Comparison of ENCODE assay signal across 8 cellular contexts in the genomic region with DNA sequence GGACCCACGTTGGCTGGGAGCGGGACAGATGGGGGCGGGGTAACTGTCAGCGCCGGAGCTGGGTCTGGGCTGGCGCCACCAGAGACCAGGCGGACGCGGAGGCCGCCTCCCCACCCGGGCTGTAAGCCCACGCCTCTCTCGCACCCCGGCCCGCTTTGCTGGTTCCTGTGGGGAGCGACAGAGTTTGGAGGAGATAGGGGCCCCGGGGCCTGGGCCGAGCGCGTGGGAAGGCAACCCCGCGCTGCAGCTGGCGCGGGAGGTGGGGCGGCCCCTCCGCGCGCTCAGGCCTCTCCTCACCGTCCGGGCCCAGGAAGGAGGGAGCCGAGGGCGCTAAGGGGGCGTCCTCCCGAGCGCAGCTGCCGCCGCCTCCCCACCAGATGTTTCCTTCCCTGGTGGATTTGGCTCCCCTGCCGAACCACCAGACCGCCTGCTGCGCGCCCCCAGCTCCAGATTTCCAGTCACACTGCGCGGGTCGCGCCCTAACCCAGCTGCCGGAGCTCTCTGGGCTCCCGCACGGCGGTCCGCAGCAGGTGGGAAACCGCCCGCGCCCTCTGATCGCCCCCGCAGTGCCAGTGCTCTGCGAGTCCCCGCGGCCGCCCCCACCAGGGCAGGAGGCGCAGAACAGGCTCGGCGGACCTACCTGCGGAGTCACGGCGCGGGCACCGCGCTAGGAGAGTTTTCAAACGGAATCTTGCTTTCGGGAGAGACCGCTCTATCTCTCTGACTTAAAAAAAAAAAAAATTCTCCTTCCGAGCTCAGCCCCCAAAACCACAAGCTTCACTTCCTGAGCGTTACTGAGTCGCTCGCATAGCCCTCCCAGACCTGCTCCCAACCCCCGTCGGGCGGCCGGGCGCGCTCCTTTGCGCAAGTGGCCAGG. TPM values are rescaled to one million over a fixed set of nuclear protein-coding genes. Genes with fewer than 3 reads are reported as not detected.
DNase-seq lines count a peak whose midpoint lies in the region; ATAC-seq lines count a peak whose summit lies in the region.

No MANE protein-coding gene starts in this region.

- peak overlapping the region; percentile 96 for H3K4me3 Mint-ChIP-seq in activated naive CD8-positive, alpha-beta T cell treated with anti-CD3 and anti-CD28 coated beads, Interleukin-2, amount 50 U/mL, for 24 hours
- H3K4me3 Mint-ChIP-seq in immature natural killer cell: peak overlapping the region; percentile 90 to 97 (median 95)

- peaks cover 43% of the 10 kb centered on the region for H3K4me1 Mint-ChIP-seq in activated naive CD8-positive, alpha-beta T cell treated with anti-CD3 and anti-CD28 coated beads, Interleukin-2, amount 50 U/mL, for 24 hours
- H3K4me1 Mint-ChIP-seq in immature natural killer cell: peaks cover 25 to 35% of the 10 kb centered on the region in 2 donors

- peaks cover 16% of the 10 kb centered on the region for H3K9me3 ChIP-seq in KOPT-K1 (ENCODE audit: insufficient read depth, low read length, poor library complexity, severe bottlenecking)

- peak; percentile 54 for ATAC-seq in GM21723 (IDR thresholded peaks at IDR 0.05; ENCODE audit: unreplicated experiment)
- peak; percentile 47 for ATAC-seq in activated naive CD8-positive, alpha-beta T cell treated with anti-CD3 and anti-CD28 coated beads, Interleukin-2, amount 50 U/mL, for 24 hours

- peaks cover 23% of the 10 kb centered on the region for H3K36me3 ChIP-seq in KOPT-K1 (ENCODE audit: insufficient read depth, low read length)

- peak overlapping the region; percentile 98 for H3K27ac ChIP-seq in KOPT-K1 (ENCODE audit: low read depth, low read length, poor library complexity, severe bottlenecking)

- no peaks in the 10 kb centered on the region for H3K27me3 Mint-ChIP-seq in activated naive CD8-positive, alpha-beta T cell treated with anti-CD3 and anti-CD28 coated beads, Interleukin-2, amount 50 U/mL, for 24 hours
- peaks cover 9 to 21% (median 13%) of the 10 kb centered on the region in 3 donors for H3K27me3 Mint-ChIP-seq in immature natural killer cell (ENCODE audit: low read depth in 3 of 3)

- H3K27ac Mint-ChIP-seq in activated naive CD8-positive, alpha-beta T cell treated with anti-CD3 and anti-CD28 coated beads, Interleukin-2, amount 50 U/mL, for 24 hours: peak overlapping the region; percentile 95
- H3K27ac Mint-ChIP-seq in immature natural killer cell: peak overlapping the region; percentile 78 to 95 (median 90)

- no peaks in the 10 kb centered on the region for H3K9me3 Mint-ChIP-seq in activated naive CD8-positive, alpha-beta T cell treated with anti-CD3 and anti-CD28 coated beads, Interleukin-2, amount 50 U/mL, for 24 hours
- no peaks in the 10 kb centered on the region for H3K9me3 Mint-ChIP-seq in immature natural killer cell

- DNase-seq in GDM1 (lab: John Stamatoyannopoulos, UW): peak; percentile 41
- DNase-seq in T follicular helper cell (ENCODE audit: low read depth): peak; percentile 67
- DNase-seq in activated naive CD8-positive, alpha-beta T cell treated with anti-CD3 and anti-CD28 coated beads, Interleukin-2, amount 50 U/mL, for 24 hours: peak; percentile 89
- DNase-seq in immature natural killer cell: peak; percentile 74 to 77 (median 76)
- DNase-seq in stimulated activated CD4-positive, alpha-beta T cell treated with anti-CD3 and anti-CD28 coated beads, Interleukin-2, amount 100 ng/mL, for 4 hours (ENCODE audit: low read depth): peak; percentile 89
- no peak for DNase-seq in hippocampal formation (lab: John Stamatoyannopoulos, UW)

- H3K36me3 Mint-ChIP-seq in activated naive CD8-positive, alpha-beta T cell treated with anti-CD3 and anti-CD28 coated beads, Interleukin-2, amount 50 U/mL, for 24 hours (ENCODE audit: low read depth): peaks cover 36% of the 10 kb centered on the region
- peaks cover 4 to 8% (median 6%) of the 10 kb centered on the region in 3 donors for H3K36me3 Mint-ChIP-seq in immature natural killer cell

RNA-seq across cellular contexts. Expression of gene GFI1, which starts 1.1 kb away (rescaled TPM):
- 10 to 100 TPM; 17.8 to 47.4 (median 27.2) TPM for polyA plus RNA-seq in immature natural killer cell

Comparison
In these comparisons a context has a peak if more than half of its experiments do, and no peak if none do; other contexts are left out.
1. DNase-seq: peak in GDM1 (single experiment), T follicular helper cell (single experiment), activated naive CD8-positive, alpha-beta T cell treated with anti-CD3 and anti-CD28 coated beads, Interleukin-2, amount 50 U/mL, for 24 hours (single experiment), immature natural killer cell (3 of 3) and stimulated activated CD4-positive, alpha-beta T cell treated with anti-CD3 and anti-CD28 coated beads, Interleukin-2, amount 100 ng/mL, for 4 hours (single experiment); none in hippocampal formation (0 of 2).